In genomic region chr14:102063092-102063807, GRCh38 we compare ENCODE assay signal across 8 cellular contexts. TPM values are rescaled to one million over a fixed set of nuclear protein-coding genes. Genes with fewer than 3 reads are reported as not detected.
DNase-seq lines count a peak whose midpoint lies in the region; ATAC-seq and TF ChIP-seq lines count a peak whose summit lies in the region.

No MANE protein-coding gene starts in this region.

- H2AK5ac ChIP-seq in neuronal stem cell (ENCODE audit: low read depth, low read length), result no peak overlapping the region

- no peak overlapping the region for H4K8ac ChIP-seq in neuronal stem cell (ENCODE audit: low read depth, low read length)

- H2BK15ac ChIP-seq in neuronal stem cell (ENCODE audit: low read length), result no peak overlapping the region

- no peaks in the 10 kb centered on the region for H3K9me3 ChIP-seq in neuronal stem cell (replicated peaks in 1 of 2; ENCODE audit: control insufficient read depth in 2 of 2, insufficient read depth in 1 of 2, low read depth in 1 of 2, low read length in 2 of 2)
- no peaks in the 10 kb centered on the region for H3K9me3 ChIP-seq in suprapubic skin

- H3K27ac ChIP-seq in neuronal stem cell (replicated peaks; ENCODE audit: low read length), result no peak overlapping the region
- peak overlapping the region; percentile 1 for H3K27ac ChIP-seq in suprapubic skin

- no peak for ATAC-seq in HG02571 (IDR thresholded peaks at IDR 0.05; ENCODE audit: unreplicated experiment)

- WGBS in neuronal stem cell (ENCODE audit: extremely low coverage in 2 of 2, insufficient read length in 2 of 2, insufficient replicate concordance in 1 of 2), 2 donors, result no CpG with 5 or more reads among the region's 26 CpGs
- WGBS in suprapubic skin, result 15% methylated on average over 24 of the region's 26 CpGs

- H3K4ac ChIP-seq in neuronal stem cell (ENCODE audit: low read length), result no peak overlapping the region

- no peak for TF ChIP-seq POLR2A in suprapubic skin (IDR thresholded peaks at IDR 0.05)

- no peak overlapping the region for H3K14ac ChIP-seq in neuronal stem cell (ENCODE audit: low read length)

- H3K36me3 ChIP-seq in neuronal stem cell (replicated peaks in 1 of 2; ENCODE audit: control insufficient read depth in 2 of 2, insufficient read depth in 2 of 2, low read length in 2 of 2) (no peaks in the 10 kb centered on the region), suprapubic skin (no peaks in the 10 kb centered on the region)

- peak overlapping the region; percentile 74 for H2AFZ ChIP-seq in neuronal stem cell (ENCODE audit: low read length)

- no peak overlapping the region for H2BK5ac ChIP-seq in neuronal stem cell (ENCODE audit: low read length)

- no peak for TF ChIP-seq EP300 in suprapubic skin (IDR thresholded peaks at IDR 0.05)

- no peaks in the 10 kb centered on the region for H3K79me1 ChIP-seq in neuronal stem cell (ENCODE audit: low read depth, low read length)

- no peak overlapping the region for H4K91ac ChIP-seq in neuronal stem cell (ENCODE audit: low read depth, low read length, poor library complexity)

- H2BK120ac ChIP-seq in neuronal stem cell (ENCODE audit: low read depth, low read length), result no peak overlapping the region

- no peak overlapping the region for H3K9ac ChIP-seq in neuronal stem cell (ENCODE audit: low read depth, low read length, poor library complexity)

- TF ChIP-seq CTCF in GM12872 (IDR thresholded peaks at IDR 0.05; ENCODE audit: insufficient read depth, low read depth, low read length) (peak; percentile 38; the same call in 2 of the 3 replicates), fibroblast of the aortic adventitia (IDR thresholded peaks at IDR 0.05; ENCODE audit: insufficient read depth, low read length) (peak; percentile 53), suprapubic skin (IDR thresholded peaks at IDR 0.05) (peak; percentile 54 to 60)

- no peak overlapping the region for H3K4me3 ChIP-seq in Jurkat, Clone E6-1 (ENCODE audit: low read length)
- H3K4me3 ChIP-seq in fibroblast of the aortic adventitia (ENCODE audit: low read depth, low read length) (no peak overlapping the region), neuronal stem cell (ENCODE audit: low read length in 2 of 2) (no peak overlapping the region), suprapubic skin (no peak overlapping the region)

- peak overlapping the region; percentile 12 for H3K23ac ChIP-seq in neuronal stem cell (ENCODE audit: low read depth, low read length, poor library complexity)

- DNase-seq in Jurkat, Clone E6-1 (ENCODE audit: low read depth, low spot score), result peak; percentile 87
- peak; percentile 91 for DNase-seq in RKO (ENCODE audit: low spot score)
- peak; percentile 35 to 49 for DNase-seq in activated T-helper 1 cell treated with anti-CD3 and anti-CD28 coated beads, Interleukin-2, amount 50 U/mL, for 16 hours (ENCODE audit: low read depth in 1 of 2, low spot score in 1 of 2)
- DNase-seq in fibroblast of the aortic adventitia (ENCODE audit: low read depth), result peak; percentile 87
- DNase-seq in neuronal stem cell (ENCODE audit: low spot score), result peak; percentile 40
- DNase-seq in suprapubic skin (ENCODE audit: low spot score in 2 of 2), result peak; percentile 92 to 95

- H2BK12ac ChIP-seq in neuronal stem cell (ENCODE audit: low read length), result no peak overlapping the region

- H3K4me2 ChIP-seq in neuronal stem cell (ENCODE audit: insufficient read depth, low read length, poor library complexity, severe bottlenecking), result no peak overlapping the region

- H3K4me1 ChIP-seq in neuronal stem cell (ENCODE audit: control insufficient read depth in 2 of 2, insufficient read depth in 1 of 2, low read depth in 1 of 2, low read length in 2 of 2), result peaks cover 3 to 10% of the 10 kb centered on the region in 2 donors
- H3K4me1 ChIP-seq in suprapubic skin, result peaks cover 12% of the 10 kb centered on the region

- H3K27me3 ChIP-seq in neuronal stem cell (ENCODE audit: control insufficient read depth in 3 of 3, insufficient read depth in 3 of 3, low read depth in 1 of 3, low read length in 3 of 3), result no peaks in the 10 kb centered on the region
- no peaks in the 10 kb centered on the region for H3K27me3 ChIP-seq in suprapubic skin

- peak overlapping the region; percentile 67 for H3K18ac ChIP-seq in neuronal stem cell (ENCODE audit: low read length)

RNA-seq across cellular contexts. Expression of gene HSP90AA1, which starts 23.6 kb away (rescaled TPM):
- polyA plus RNA-seq in Jurkat, Clone E6-1 (2012; ENCODE audit: insufficient read depth, insufficient read length), result 1,401 TPM
- total RNA-seq in fibroblast of the aortic adventitia (ENCODE audit: low replicate concordance) (323 and 368 TPM in 2 replicates), suprapubic skin (100 to 1,000 TPM; 240 to 651 (median 430) TPM)
- 653 TPM for polyA plus RNA-seq in neuronal stem cell (2013, experiment 1 of 2)
- 672 TPM for polyA plus RNA-seq in neuronal stem cell (2013, experiment 2 of 2)

Comparison
In these comparisons a context has a peak if more than half of its experiments do, and no peak if none do; other contexts are left out.
1. DNase-seq: peak in every context shown above with its lines; median percentile 94 in suprapubic skin; 91 in RKO; 87 in Jurkat, Clone E6-1; 87 in fibroblast of the aortic adventitia; 42 in activated T-helper 1 cell treated with anti-CD3 and anti-CD28 coated beads, Interleukin-2, amount 50 U/mL, for 16 hours; 40 in neuronal stem cell.